ENCODE assay signal across 17 cellular contexts in the genomic region with DNA sequence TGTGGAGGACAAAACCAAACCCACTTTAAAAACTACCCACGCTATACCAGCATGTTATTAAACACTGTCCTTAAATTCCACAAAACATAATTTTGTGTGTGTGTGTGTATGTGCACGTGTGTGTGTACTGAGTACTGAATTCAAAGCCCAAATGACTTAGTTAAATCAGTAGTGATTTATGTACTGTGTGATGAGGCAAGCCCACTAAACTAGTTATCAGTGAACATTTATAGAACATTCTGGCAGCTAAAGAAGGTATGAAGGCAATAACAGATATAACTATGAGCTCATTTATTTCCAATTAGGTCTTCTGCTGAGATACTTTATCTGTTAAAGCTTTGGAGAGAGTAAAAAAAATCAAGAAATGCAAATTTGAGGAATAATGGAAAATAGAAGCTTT.
"Had no signal": no experiment of that assay in that cellular context is flagged by ENCODE, and none has a peak within 500 bp of the region (broad histone marks: within the 10 kb centered on the region; RNA-seq: fewer than 3 reads in every experiment).

No MANE protein-coding gene starts in this region.

- DNase-seq: activated CD4-positive, alpha-beta T cell treated with anti-CD3 and anti-CD28 coated beads, Interleukin-2, amount 10 ng/mL, durations not matched to agents 24 days and 14 days; activated CD4-positive, CD25-positive, alpha-beta regulatory T cell; activated naive CD8-positive, alpha-beta T cell treated with anti-CD3 and anti-CD28 coated beads for 36 hours; cortex of kidney; effector CD4-positive, alpha-beta T cell; left cardiac atrium; pancreas; stimulated activated CD4-positive, alpha-beta T cell treated with anti-CD3 and anti-CD28 coated beads, Interleukin-4, amount 100 ng/mL, for 4 hours; stimulated activated CD8-positive, alpha-beta memory T cell treated with anti-CD3 and anti-CD28 coated beads, Interleukin-4, amount 100 ng/mL, for 48 hours; stimulated activated naive CD4-positive, alpha-beta T cell treated with Interleukin-2 at 50 U/mL for 16 hours; substantia nigra; SW 1271; transverse colon had no signal

- H3K27ac ChIP-seq: esophagus muscularis mucosa, neural progenitor cell, pancreas, skin epidermis, transverse colon had no signal

- H3K4me2 ChIP-seq: neural progenitor cell had no signal

- ATAC-seq: pancreas had no signal

- H3K4me1 ChIP-seq: neural progenitor cell, transverse colon had no signal

- H2AFZ ChIP-seq: neural progenitor cell had no signal

- H3K9me3 ChIP-seq: esophagus muscularis mucosa, pancreas, transverse colon had no signal

- H3K9ac ChIP-seq: neural progenitor cell had no signal

- H3K4me3 ChIP-seq: esophagus muscularis mucosa, lung, neural progenitor cell, pancreas, skin epidermis, transverse colon had no signal

- H3K27me3 ChIP-seq: esophagus muscularis mucosa, neural progenitor cell, pancreas, transverse colon had no signal

- H3K36me3 ChIP-seq: neural progenitor cell, pancreas, transverse colon had no signal
